2 cellular contexts compared by ENCODE assay signal in the genomic region with DNA sequence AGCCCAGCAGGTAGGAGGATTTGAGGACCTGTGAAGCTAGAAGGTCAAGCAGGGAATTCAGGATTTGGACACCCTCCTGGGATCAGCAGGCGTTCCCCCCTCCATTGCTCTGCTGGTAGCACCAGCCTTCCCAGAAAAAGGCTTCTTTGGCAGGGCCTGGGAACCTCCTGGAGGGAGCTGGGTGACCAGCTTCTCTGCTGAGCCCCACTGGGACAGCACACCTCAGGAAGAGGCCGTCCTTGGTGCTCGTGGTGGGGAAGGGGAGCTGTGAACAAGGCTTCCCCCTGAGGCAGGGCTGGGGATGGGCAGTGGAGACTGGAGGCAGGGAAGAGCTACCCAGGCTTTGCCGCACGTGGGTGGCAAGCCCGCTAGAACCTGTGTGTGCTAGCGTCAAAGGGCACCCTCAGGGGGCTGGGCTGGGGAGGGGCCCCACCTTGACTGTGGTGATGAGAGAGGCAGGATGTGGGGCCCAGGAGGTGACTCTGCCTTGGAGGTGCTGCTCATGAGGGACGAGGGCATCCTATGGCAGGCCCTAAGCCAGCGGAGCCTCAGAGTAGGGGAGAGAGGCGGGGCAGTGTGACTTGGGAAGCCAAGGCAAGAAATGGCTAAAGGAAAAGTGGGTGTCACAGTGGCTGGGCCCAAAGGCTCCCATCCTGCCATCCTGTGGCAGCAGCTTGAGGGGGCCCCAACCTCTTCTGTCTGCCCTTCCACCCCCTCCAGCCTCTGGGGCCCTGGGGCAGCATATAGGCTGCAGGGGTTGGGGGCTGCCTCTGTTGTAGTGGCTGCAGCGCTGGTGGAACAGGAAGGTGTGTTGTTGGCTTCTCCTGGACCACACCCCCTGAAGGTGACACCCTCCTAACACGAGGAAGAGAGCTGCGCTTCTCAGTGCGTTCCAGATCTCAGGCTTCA.
TF ChIP-seq lines count a peak whose summit lies in the region.

No MANE protein-coding gene starts in this region.

TF ChIP-seq in GM12891, 5 proteins besides CTCF, POLR2A, EP300 and RAD21 (continued from another document):
- no peak for TF ChIP-seq PAX5 (IDR thresholded peaks at IDR 0.05; ENCODE audit: insufficient read depth, low read length, severe bottlenecking)
- TF ChIP-seq POU2F2 (IDR thresholded peaks at IDR 0.05; ENCODE audit: low read depth, low read length) = no peak
- no peak for TF ChIP-seq TAF1 (IDR thresholded peaks at IDR 0.05; ENCODE audit: low read depth, low read length)
- no peak for TF ChIP-seq POLR2AphosphoS5 (IDR thresholded peaks at IDR 0.05; ENCODE audit: low read depth, low read length)

TF ChIP-seq in H1, 55 proteins besides CTCF, POLR2A, EP300 and RAD21 (continued from another document):
- TF ChIP-seq NRF1 (IDR thresholded peaks at IDR 0.05; ENCODE audit: low read depth, low read length) = no peak
- TF ChIP-seq RNF2 (IDR thresholded peaks at IDR 0.05; ENCODE audit: borderline replicate concordance, low read depth, low read length, missing control alignments, poor library complexity, severe bottlenecking) = no peak
- TF ChIP-seq TEAD4 (IDR thresholded peaks at IDR 0.05; ENCODE audit: low read depth, low read length) = no peak
- TF ChIP-seq BRCA1 (IDR thresholded peaks at IDR 0.05; ENCODE audit: low read depth, low read length) = no peak
- TF ChIP-seq TAF1 (IDR thresholded peaks at IDR 0.05; ENCODE audit: low read depth, low read length) = no peak
- no peak for TF ChIP-seq KDM5A (IDR thresholded peaks at IDR 0.05; ENCODE audit: low read length)
- no peak for TF ChIP-seq CREB1 (IDR thresholded peaks at IDR 0.05)
- TF ChIP-seq SP1 (IDR thresholded peaks at IDR 0.05; ENCODE audit: low read depth, low read length) = no peak
- TF ChIP-seq JUN (IDR thresholded peaks at IDR 0.05; ENCODE audit: low read depth, low read length) = no peak
- no peak for TF ChIP-seq EGR1 (IDR thresholded peaks at IDR 0.05; ENCODE audit: borderline replicate concordance, low read depth, low read length)
- TF ChIP-seq SAP30 (IDR thresholded peaks at IDR 0.05; ENCODE audit: insufficient read depth, insufficient replicate concordance, low read length) = no peak
- TF ChIP-seq BACH1 (IDR thresholded peaks at IDR 0.05; ENCODE audit: low read length) = no peak
- TF ChIP-seq CHD2 (IDR thresholded peaks at IDR 0.05; ENCODE audit: low read length) = no peak
- TF ChIP-seq SUZ12 (IDR thresholded peaks at IDR 0.05; ENCODE audit: low read length) = no peak
- TF ChIP-seq GABPA (IDR thresholded peaks at IDR 0.05; ENCODE audit: borderline replicate concordance, insufficient read depth, low read length) = no peak
- TF ChIP-seq BCL11A (IDR thresholded peaks at IDR 0.05; ENCODE audit: low read depth in 2 of 2, low read length in 2 of 2) = no peak
- no peak for TF ChIP-seq RXRA (IDR thresholded peaks at IDR 0.05; ENCODE audit: insufficient read depth, low read depth, low read length)
- TF ChIP-seq ASH2L (IDR thresholded peaks at IDR 0.05; ENCODE audit: low read length) = no peak
TF ChIP-seq in H1: peak in this region for 0.
